20 cellular contexts compared by ENCODE assay signal in the genomic region with DNA sequence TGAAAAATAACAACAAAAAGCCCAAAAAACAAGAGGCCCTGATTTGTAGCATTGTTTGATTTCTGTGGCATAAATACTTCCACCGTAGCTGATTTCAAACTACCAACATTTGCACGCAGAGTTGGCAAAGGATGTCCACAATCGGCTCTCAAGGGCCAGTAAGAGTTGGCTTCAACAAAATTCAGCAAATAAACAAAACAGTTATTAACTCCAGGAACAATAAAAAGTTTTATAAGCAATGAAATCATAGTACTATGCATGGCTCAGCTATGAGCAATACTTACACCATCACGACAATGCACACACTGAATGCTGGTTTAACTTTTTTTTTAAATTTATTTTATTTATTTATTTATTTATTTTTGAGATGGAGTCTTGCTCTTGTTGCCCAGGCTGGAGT.
"Had no signal": no experiment of that assay in that cellular context is flagged by ENCODE, and none has a peak within 500 bp of the region (broad histone marks: within the 10 kb centered on the region; RNA-seq: fewer than 3 reads in every experiment).

No MANE protein-coding gene starts in this region.

- DNase-seq: activated B cell treated with CpG ODN at 0.5 μM for 24 hours; activated CD4-positive, alpha-beta memory T cell treated with anti-CD3 and anti-CD28 coated beads for 36 hours; activated CD4-positive, alpha-beta T cell treated with anti-CD3 and anti-CD28 coated beads for 1 hour; activated CD4-positive, alpha-beta T cell treated with anti-CD3 and anti-CD28 coated beads, Interleukin-2, amount 10 ng/mL, durations not matched to agents 24 days and 14 days; activated CD8-positive, alpha-beta memory T cell treated with anti-CD3 and anti-CD28 coated beads for 24 hours; activated gamma-delta T cell; activated naive CD4-positive, alpha-beta T cell treated with anti-CD3 and anti-CD28 coated beads for 36 hours; activated T-cell treated with anti-CD3 and anti-CD28 coated beads, Interleukin-2, amount 50 U/mL, for 48 hours; amygdala; NCI-H1092 treated with DMSO at 0.1 percent for 48 hours; NCI-H1417 treated with DMSO at 0.1 percent for 48 hours; NCI-H1694; NCI-H2029 treated with DMSO at 0.1 percent for 48 hours; NCI-H345; NCI-H510A; NCI-H69; SHP77 treated with DMSO at 0.1 percent for 48 hours; T-helper 17 cell; T-helper 9 cell had no signal

- ATAC-seq: activated T-helper 17 cell treated with anti-CD3 and anti-CD28 coated beads, Interleukin-2, amount 50 U/mL, for 72 hours; T-helper 17 cell had no signal
